21 cellular contexts compared by ENCODE assay signal in genomic region chr3:8608041-8608790, GRCh38. TPM values are rescaled to one million over a fixed set of nuclear protein-coding genes. Genes with fewer than 3 reads are reported as not detected.
"Had no signal": no experiment of that assay in that cellular context is flagged by ENCODE, and none has a peak within 500 bp of the region (broad histone marks: within the 10 kb centered on the region; RNA-seq: fewer than 3 reads in every experiment).

No MANE protein-coding gene starts in this region.

- H3K79me2 ChIP-seq: hepatocyte had no signal

- H3K9me3 ChIP-seq: ascending aorta, breast epithelium, testis, upper lobe of left lung had no signal

- H3K27ac Mint-ChIP-seq: activated T-cell treated with anti-CD3 and anti-CD28 coated beads, Interleukin-2, amount 50 U/mL, for 72 hours had no signal

- DNase-seq: activated CD4-positive, alpha-beta T cell treated with anti-CD3 and anti-CD28 coated beads, Interleukin-2, amount 50 U/mL, for 4 hours; activated effector memory CD4-positive, alpha-beta T cell treated with anti-CD3 and anti-CD28 coated beads, Interleukin-2, amount 50 U/mL, for 16 hours; activated naive CD4-positive, alpha-beta T cell treated with anti-CD3 and anti-CD28 coated beads, Interleukin-2, amount 50 U/mL, for 16 hours; activated T-cell treated with anti-CD3 and anti-CD28 coated beads, Interleukin-2, amount 50 U/mL, for 72 hours; effector memory CD4-positive, alpha-beta T cell; stimulated activated CD4-positive, alpha-beta T cell treated with anti-CD3 and anti-CD28 coated beads, Interleukin-15, amount 100 ng/mL, for 24 hours; stimulated activated CD4-positive, alpha-beta T cell treated with anti-CD3 and anti-CD28 coated beads, Interleukin-2, amount 100 ng/mL, for 48 hours; SW 1271 had no signal

- H3K4me3 Mint-ChIP-seq: activated T-cell treated with anti-CD3 and anti-CD28 coated beads, Interleukin-2, amount 50 U/mL, for 72 hours had no signal

- H3K4me3 ChIP-seq: breast epithelium, hepatocyte, lung, testis, upper lobe of left lung had no signal

- H3K36me3 ChIP-seq: ascending aorta, breast epithelium, upper lobe of left lung had no signal

- H3K9me3 Mint-ChIP-seq: activated T-cell treated with anti-CD3 and anti-CD28 coated beads, Interleukin-2, amount 50 U/mL, for 72 hours had no signal

- ATAC-seq: activated T-cell treated with anti-CD3 and anti-CD28 coated beads, Interleukin-2, amount 50 U/mL, for 72 hours had no signal

- H3K27me3 ChIP-seq: ascending aorta, breast epithelium, hepatocyte, testis, upper lobe of left lung had no signal

- H3K27ac ChIP-seq: breast epithelium, hepatocyte, testis had no signal

- H2AFZ ChIP-seq: hepatocyte had no signal

- H3K4me2 ChIP-seq: hepatocyte had no signal

RNA-seq across cellular contexts. Expression of gene SSUH2, which starts 36.4 kb away (rescaled TPM):
- total RNA-seq: activated CD8-positive, alpha-beta memory T cell treated with anti-CD3 and anti-CD28 coated beads for 36 hours; ascending aorta; chondrocyte; dermis blood vessel endothelial cell; fibroblast of villous mesenchyme; glomerular endothelial cell; osteoblast; pulmonary artery endothelial cell had no signal
